In the genomic region with DNA sequence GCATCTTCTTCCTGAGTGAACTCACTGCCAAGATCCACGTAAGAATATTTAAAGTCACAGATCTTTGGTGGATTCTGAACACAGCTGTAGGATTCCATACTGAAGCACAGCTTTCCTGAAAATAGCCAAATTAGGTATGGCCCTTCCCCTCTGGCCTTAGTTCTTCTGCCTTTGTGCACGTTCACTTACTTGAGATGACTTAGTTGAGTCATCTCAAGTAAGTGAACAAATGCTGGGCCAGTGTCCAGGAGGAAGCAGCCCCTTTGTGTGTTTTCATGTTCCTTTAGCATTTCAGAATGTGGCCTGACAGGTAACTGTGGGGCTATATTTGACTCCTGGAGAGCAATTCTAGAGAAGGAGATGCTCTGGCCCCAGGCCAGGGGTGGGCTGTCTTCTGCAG, we compare ENCODE assay signal across 9 cellular contexts. TPM values are rescaled to one million over a fixed set of nuclear protein-coding genes. Genes with fewer than 3 reads are reported as not detected.
DNase-seq lines count a peak whose midpoint lies in the region; ATAC-seq, FAIRE-seq and TF ChIP-seq lines count a peak whose summit lies in the region.
"Had no signal": no experiment of that assay in that cellular context is flagged by ENCODE, and none has a peak within 500 bp of the region (broad histone marks: within the 10 kb centered on the region; RNA-seq: fewer than 3 reads in every experiment).

No MANE protein-coding gene starts in this region.

- intact Hi-C loops in ascending aorta (cut with DNase I) (no loop called here), kidney (cut with DNase I) (no loop called here)

- H3K9ac ChIP-seq in kidney (ENCODE audit: low read length in 2 of 2): no peak overlapping the region

- TF ChIP-seq CTCF in ascending aorta (IDR thresholded peaks at IDR 0.05): no peak
- no peak for TF ChIP-seq CTCF in kidney (IDR thresholded peaks at IDR 0.05; ENCODE audit: borderline replicate concordance, extremely low read depth, insufficient read depth)

- no peaks in the 10 kb centered on the region for H3K27me3 ChIP-seq in ascending aorta

- H3K4me3 ChIP-seq in ascending aorta (no peak overlapping the region), kidney (ENCODE audit: low read length in 2 of 2) (no peak overlapping the region)

- FAIRE-seq in kidney (lab: Jason Lieb, UNC): no peak

- no peaks in the 10 kb centered on the region for H3K36me3 ChIP-seq in ascending aorta
- H3K36me3 ChIP-seq in kidney (ENCODE audit: control insufficient read depth in 1 of 2, insufficient read depth in 2 of 2, low read length in 2 of 2): no peaks in the 10 kb centered on the region

- ATAC-seq in GM21576 (IDR thresholded peaks at IDR 0.05; ENCODE audit: unreplicated experiment): peak; percentile 82
- peak; percentile 67 for ATAC-seq in HG03521 (IDR thresholded peaks at IDR 0.05; ENCODE audit: unreplicated experiment)
- ATAC-seq: left lobe of liver had no signal

- peak; percentile 28 for DNase-seq in ELR (ENCODE audit: low read depth)
- DNase-seq in fibroblast of peridontal ligament (ENCODE audit: extremely low read depth): peak; percentile 22
- DNase-seq in activated CD8-positive, alpha-beta memory T cell treated with anti-CD3 and anti-CD28 coated beads, Interleukin-2, amount 50 U/mL, for 48 hours: no peak
- no peak for DNase-seq in ascending aorta (ENCODE audit: low spot score in 2 of 2)
- DNase-seq in kidney: no peak
- DNase-seq in GF-D8 (lab: John Stamatoyannopoulos, UW): no peak

- no peak overlapping the region for H3K27ac ChIP-seq in ascending aorta
- H3K27ac ChIP-seq in kidney (ENCODE audit: low read depth in 2 of 2, low read length in 2 of 2): no peak overlapping the region

- H3K4me1 ChIP-seq in ascending aorta (peaks cover 0 to 31% of the 10 kb centered on the region in 2 donors), kidney (ENCODE audit: control insufficient read depth in 1 of 2, insufficient read depth in 1 of 2, low read depth in 1 of 2, low read length in 2 of 2) (peaks cover 5 to 12% of the 10 kb centered on the region in 2 donors)

- H3K9me3 ChIP-seq in ascending aorta (peaks cover 9 to 10% of the 10 kb centered on the region in 2 donors), kidney (ENCODE audit: control insufficient read depth in 1 of 2, low read length in 2 of 2) (peaks cover 0 to 6% of the 10 kb centered on the region in 2 donors)

RNA-seq across cellular contexts. Expression of gene CCNY, which starts 51.5 kb away (rescaled TPM):
- total RNA-seq in ascending aorta (37.5 TPM), kidney (77.2 TPM)
- 45.6 TPM for polyA plus RNA-seq in kidney (ENCODE audit: insufficient read depth, low read depth, low replicate concordance)

Comparison
In these comparisons a context has a peak if more than half of its experiments do, and no peak if none do; other contexts are left out.
1. DNase-seq: peak in ELR (single experiment) and fibroblast of peridontal ligament (single experiment); none in activated CD8-positive, alpha-beta memory T cell treated with anti-CD3 and anti-CD28 coated beads, Interleukin-2, amount 50 U/mL, for 48 hours (single experiment), ascending aorta (0 of 2), kidney (single experiment) and GF-D8 (single experiment).